In the genomic region with DNA sequence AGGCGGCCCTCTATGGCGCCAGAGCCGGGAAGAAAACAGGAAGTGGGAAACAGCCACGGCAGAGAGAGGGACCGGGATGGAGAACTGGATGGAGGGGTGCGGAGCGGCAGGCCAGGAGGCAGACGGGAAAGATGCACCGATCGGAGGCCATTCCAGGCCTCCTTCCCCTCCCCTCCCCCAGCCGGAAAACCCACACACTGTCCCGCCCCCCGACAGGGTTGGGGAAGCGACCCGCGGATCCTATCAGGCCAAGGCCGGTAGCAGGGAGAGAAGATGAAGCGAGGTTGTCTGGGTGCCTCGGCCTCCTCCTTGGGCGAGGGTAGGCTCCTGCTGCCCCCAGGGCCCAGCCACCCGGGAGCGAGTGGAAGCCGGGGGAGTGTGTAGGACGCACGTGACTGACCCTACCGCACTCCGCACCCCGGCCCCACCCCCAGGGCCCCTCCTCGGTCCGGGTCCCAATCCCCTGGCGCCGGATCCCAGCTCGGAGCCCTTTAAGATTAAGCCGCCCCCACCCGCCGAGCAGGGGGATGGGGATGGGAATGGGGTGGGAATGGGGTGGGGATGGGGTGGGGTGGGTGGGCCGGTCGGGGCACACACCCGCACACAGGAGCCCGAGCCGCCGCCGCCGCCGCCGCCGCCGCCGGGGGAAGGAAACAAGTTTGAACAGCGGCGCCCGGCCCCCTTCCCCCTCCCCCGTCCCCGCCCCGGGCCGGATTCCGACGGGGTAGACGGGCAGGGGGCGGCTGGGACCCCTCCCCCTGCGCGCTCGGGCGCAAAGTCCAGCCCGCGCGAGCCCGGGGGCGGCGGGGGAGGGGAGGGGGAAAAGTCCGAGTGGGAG, we compare ENCODE assay signal across 8 cellular contexts. TPM values are rescaled to one million over a fixed set of nuclear protein-coding genes. Genes with fewer than 3 reads are reported as not detected.
DNase-seq lines count a peak whose midpoint lies in the region; ATAC-seq, FAIRE-seq and TF ChIP-seq lines count a peak whose summit lies in the region.

No MANE protein-coding gene starts in this region.

- peak overlapping the region; percentile 81 to 98 (median 94) for H3K27ac Mint-ChIP-seq in CD8-positive, alpha-beta memory T cell
- H3K27ac Mint-ChIP-seq in H9 = peak overlapping the region; percentile 80 to 98 (median 94)

- no peak overlapping the region for H2AFZ ChIP-seq in H9 (ENCODE audit: low read length)
- no peak overlapping the region for H2AFZ ChIP-seq in endothelial cell of umbilical vein (ENCODE audit: low read depth, low read length)

- H3K56ac ChIP-seq in H9 (ENCODE audit: insufficient read length, low read depth, low read length) = no peak overlapping the region

- no peak overlapping the region for H2BK15ac ChIP-seq in H9 (ENCODE audit: low read depth, low read length)

- no peak overlapping the region for H3K4ac ChIP-seq in H9 (ENCODE audit: low read depth, low read length)

- intact Hi-C loops in endothelial cell of umbilical vein (cut with micrococcal nuclease) = loop anchor here (1.0 kb wide), 1 partner anchor 9 kb away; no protein-coding TSS in a partner anchor

- H3K36me3 Mint-ChIP-seq in CD8-positive, alpha-beta memory T cell = peaks cover 0 to 13% (median 0%) of the 10 kb centered on the region in 3 donors
- H3K36me3 Mint-ChIP-seq in H9 (ENCODE audit: insufficient read depth in 1 of 3, low read depth in 3 of 3) = peaks cover 5 to 22% (median 18%) of the 10 kb centered on the region in 3 experiments; a peak in 6 of 7 replicates

- WGBS in H9 (ENCODE audit: extremely low coverage, insufficient read length, low lambda C conversion rate) = no CpG with 5 or more reads among the region's 71 CpGs

- H3K18ac ChIP-seq in H9 (ENCODE audit: insufficient read length, low read depth, low read length) = peak overlapping the region; percentile 73

- H4K5ac ChIP-seq in H9 (ENCODE audit: insufficient read length, low read depth, low read length) = no peak overlapping the region

- no TSS peak for BruUV-seq in endothelial cell of umbilical vein (replicated peaks; lab: Mats Ljungman, UMichigan)

- H4K91ac ChIP-seq in H9 (ENCODE audit: insufficient read length, low read depth, low read length) = no peak overlapping the region

- dilution Hi-C loops in endothelial cell of umbilical vein (cut with MboI; ENCODE audit: extremely low pct_ligation_motif_present, low sequenced_read_pairs) = no loop called here

- DNase-seq in CD8-positive, alpha-beta memory T cell = peak; percentile 50 to 77 (median 61)
- DNase-seq in H9 (peak; percentile 75), NCI-H748 treated with DMSO at 0.1 percent for 48 hours (lab: John Stamatoyannopoulos, UW) (peak; percentile 58), endothelial cell of umbilical vein (ENCODE audit: low read depth, low spot score) (peak; percentile 49), mucosa of gallbladder (ENCODE audit: low spot score) (peak; percentile 41)
- DNase-seq in activated CD8-positive, alpha-beta memory T cell treated with anti-CD3 and anti-CD28 coated beads, Interleukin-2, amount 50 U/mL, for 4 hours = peak; percentile 63
- DNase-seq in stimulated activated naive CD8-positive, alpha-beta T cell treated with anti-CD3 and anti-CD28 coated beads, Interleukin-15, Interleukin-2, amounts not matched to agents 100 U/mL and 50 U/mL, for 24 hours = peak; percentile 74

- H3K79me2 ChIP-seq in H9 (ENCODE audit: insufficient read depth, low read length) (peaks cover 5% of the 10 kb centered on the region; the same call in 1 of the 2 replicates), endothelial cell of umbilical vein (ENCODE audit: control insufficient read depth, insufficient read depth, low read length) (peaks cover 53% of the 10 kb centered on the region)

- H3K4me3 Mint-ChIP-seq in CD8-positive, alpha-beta memory T cell = peak overlapping the region; percentile 83 to 97 (median 92)
- peak overlapping the region; percentile 87 to 92 for H3K4me3 Mint-ChIP-seq in H9

- FAIRE-seq in endothelial cell of umbilical vein (lab: Jason Lieb, UNC) = peak; percentile 71

- no peak overlapping the region for H4K8ac ChIP-seq in H9 (replicated peaks; ENCODE audit: insufficient read length, low read depth, low read length)

- no peak overlapping the region for H3T11ph ChIP-seq in H9 (ENCODE audit: low read length)

- H3K79me1 ChIP-seq in H9 (ENCODE audit: insufficient read depth, low read depth, low read length, poor library complexity, severe bottlenecking) = no peaks in the 10 kb centered on the region

- H2BK5ac ChIP-seq in H9 (ENCODE audit: insufficient read length, low read length) = no peak overlapping the region

- no peaks in the 10 kb centered on the region for H3K9me1 ChIP-seq in endothelial cell of umbilical vein (replicated peaks; ENCODE audit: control insufficient read depth, extremely low read depth, insufficient read depth, low read length)

- ATAC-seq in stimulated activated naive CD8-positive, alpha-beta T cell treated with anti-CD3 and anti-CD28 coated beads, Interleukin-15, Interleukin-2, amounts not matched to agents 100 U/mL and 50 U/mL, for 24 hours = peak; percentile 9
- ATAC-seq in GM21619 (IDR thresholded peaks at IDR 0.05; ENCODE audit: unreplicated experiment) = no peak

- peaks cover 14% of the 10 kb centered on the region for H3K23me2 ChIP-seq in H9 (ENCODE audit: insufficient read length, low read depth, low read length, poor library complexity, severe bottlenecking)

- peaks cover 0 to 1% (median 0%) of the 10 kb centered on the region in 5 donors for H3K9me3 Mint-ChIP-seq in CD8-positive, alpha-beta memory T cell
- no peaks in the 10 kb centered on the region for H3K9me3 Mint-ChIP-seq in H9

- H3K4me3 ChIP-seq in CD8-positive, alpha-beta memory T cell (ENCODE audit: low read length) = peak overlapping the region; percentile 90
- peak overlapping the region; percentile 63 to 98 (median 94) for H3K4me3 ChIP-seq in endothelial cell of umbilical vein (replicated peaks in 1 of 3; ENCODE audit: insufficient read depth in 1 of 3, low read depth in 1 of 3, low read length in 3 of 3)

- no peaks in the 10 kb centered on the region for H3K36me3 ChIP-seq in CD8-positive, alpha-beta memory T cell (ENCODE audit: insufficient read depth, low read length)
- H3K36me3 ChIP-seq in endothelial cell of umbilical vein (ENCODE audit: control insufficient read depth in 2 of 2, extremely low read depth in 1 of 2, insufficient read depth in 2 of 2, low read length in 2 of 2) = peaks cover 7 to 19% of the 10 kb centered on the region in 2 experiments

- no peak for TF ChIP-seq CTCF in H9 (conservative IDR thresholded peaks at IDR 0.05)
- TF ChIP-seq CTCF in endothelial cell of umbilical vein (IDR thresholded peaks at IDR 0.05; ENCODE audit: extremely low read depth in 1 of 2, insufficient read depth in 1 of 2, low read depth in 1 of 2, low read length in 2 of 2) = no peak

- H2AK5ac ChIP-seq in H9 (ENCODE audit: insufficient read length, low read length) = no peak overlapping the region

- no peaks in the 10 kb centered on the region for H3K27me3 ChIP-seq in CD8-positive, alpha-beta memory T cell (ENCODE audit: insufficient read depth, low read length, poor library complexity, severe bottlenecking)
- H3K27me3 ChIP-seq in H9 (ENCODE audit: insufficient read depth, low read length) = no peaks in the 10 kb centered on the region
- no peaks in the 10 kb centered on the region for H3K27me3 ChIP-seq in endothelial cell of umbilical vein (ENCODE audit: control insufficient read depth in 2 of 2, insufficient read depth in 2 of 2, low read length in 2 of 2)

- TF ChIP-seq POLR2A in endothelial cell of umbilical vein (IDR thresholded peaks at IDR 0.05; ENCODE audit: low read depth, low read length) = peak; percentile 82

- no peaks in the 10 kb centered on the region for H3K9me3 ChIP-seq in CD8-positive, alpha-beta memory T cell (ENCODE audit: low read length)
- H3K9me3 ChIP-seq in H9 (ENCODE audit: control insufficient read depth, low read depth, low read length) (no peaks in the 10 kb centered on the region), endothelial cell of umbilical vein (replicated peaks; ENCODE audit: control insufficient read depth, insufficient read depth, low read length) (no peaks in the 10 kb centered on the region)

- H2BK12ac ChIP-seq in H9 (ENCODE audit: insufficient read length, low read depth, low read length) = no peak overlapping the region

- H2BK20ac ChIP-seq in H9 (ENCODE audit: low read depth, low read length, poor library complexity, severe bottlenecking) = no peak overlapping the region

- no peaks in the 10 kb centered on the region for H4K20me1 ChIP-seq in H9 (ENCODE audit: control insufficient read depth, insufficient read depth, insufficient read length)
- H4K20me1 ChIP-seq in endothelial cell of umbilical vein (replicated peaks; ENCODE audit: control insufficient read depth, extremely low read depth, insufficient read depth, low read length) = no peaks in the 10 kb centered on the region

- H3K27me3 Mint-ChIP-seq in CD8-positive, alpha-beta memory T cell = peaks cover 0 to 9% of the 10 kb centered on the region in 2 donors
- peaks cover 19% of the 10 kb centered on the region for H3K27me3 Mint-ChIP-seq in H9 (ENCODE audit: low read depth)

- H3K27ac ChIP-seq in CD8-positive, alpha-beta memory T cell (ENCODE audit: low read depth, low read length) = peak overlapping the region; percentile 96
- H3K27ac ChIP-seq in H9 (ENCODE audit: insufficient read length, low read depth, low read length) (no peak overlapping the region), endothelial cell of umbilical vein (ENCODE audit: insufficient read depth, low read depth, low read length) (peak overlapping the region; percentile 64)

- H3K9ac ChIP-seq in H9 (ENCODE audit: extremely low read depth, insufficient read length, low read length) (no peak overlapping the region), endothelial cell of umbilical vein (replicated peaks; ENCODE audit: extremely low read depth, insufficient read depth, low read length) (peak overlapping the region; percentile 60)

- POLR2A ChIA-PET in CD8-positive, alpha-beta memory T cell (lab: Charles Lee) = interaction anchor here (1.0 kb wide), 1 partner anchor 11 kb away, joined by 5 read pairs; a partner anchor contains a TSS
- POLR2A ChIA-PET in endothelial cell of umbilical vein (lab: Charles Lee) = no interaction called here

- H3K14ac ChIP-seq in H9 (ENCODE audit: insufficient read depth, low read length) = peak overlapping the region; percentile 84; the same call in 1 of the 2 replicates

- CTCF ChIA-PET in CD8-positive, alpha-beta memory T cell (lab: Charles Lee) = interaction anchor here (1.0 kb wide), 1 partner anchor 9 kb away, joined by 3 read pairs; no protein-coding TSS in a partner anchor
- CTCF ChIA-PET in endothelial cell of umbilical vein (lab: Charles Lee) = interaction anchor here (11.8 kb wide), 1 partner anchor 26 kb away, joined by 365 read pairs; no protein-coding TSS in a partner anchor

- H3K23ac ChIP-seq in H9 (ENCODE audit: insufficient read length, low read depth, low read length) = no peak overlapping the region

- peaks cover 24 to 41% (median 27%) of the 10 kb centered on the region in 3 donors for H3K4me1 Mint-ChIP-seq in CD8-positive, alpha-beta memory T cell
- peaks cover 22 to 40% of the 10 kb centered on the region in 2 experiments for H3K4me1 Mint-ChIP-seq in H9

- H2BK120ac ChIP-seq in H9 (ENCODE audit: low read depth, low read length, poor library complexity, severe bottlenecking) = no peak overlapping the region

- H3K4me1 ChIP-seq in CD8-positive, alpha-beta memory T cell (ENCODE audit: insufficient read depth, low read length) = peaks cover 36% of the 10 kb centered on the region
- H3K4me1 ChIP-seq in H9 (ENCODE audit: insufficient read depth, low read length) (peaks cover 6% of the 10 kb centered on the region; the same call in 1 of the 2 replicates), endothelial cell of umbilical vein (ENCODE audit: control insufficient read depth, extremely low read depth, insufficient read depth, low read length) (peaks cover 34% of the 10 kb centered on the region)

- peak overlapping the region; percentile 54 for H3K4me2 ChIP-seq in H9 (ENCODE audit: insufficient read depth, insufficient read length, low read length)
- H3K4me2 ChIP-seq in endothelial cell of umbilical vein (ENCODE audit: insufficient read depth, low read length) = peak overlapping the region; percentile 57

RNA-seq across cellular contexts. Expression of a gene that starts 1.5 kb away (rescaled TPM):
- 10 to 100 TPM; 58.7 to 64.7 TPM for total RNA-seq in CD8-positive, alpha-beta memory T cell
- 5.1 TPM for polyA plus RNA-seq in CD8-positive, alpha-beta memory T cell
- total RNA-seq in H9 (2021) (120 and 126 TPM in 2 replicates), endothelial cell of umbilical vein (117 and 130 TPM in 2 replicates), mucosa of gallbladder (68.3 TPM)
- 102 and 125 TPM in 2 replicates for polyA plus RNA-seq in endothelial cell of umbilical vein
- 43.3 and 54.3 TPM in 2 replicates for polyA plus RNA-seq in endothelial cell of umbilical vein (2011; cell fraction: cytosol; rRNA removed)
- polyA plus RNA-seq in endothelial cell of umbilical vein (2011; cell fraction: nucleus; rRNA removed) = 130 and 152 TPM in 2 replicates
- polyA plus RNA-seq in endothelial cell of umbilical vein (2012) = 40.7 and 61.9 TPM in 2 replicates
- polyA minus RNA-seq in endothelial cell of umbilical vein = 76.4 and 95.4 TPM in 2 replicates
- polyA minus RNA-seq in endothelial cell of umbilical vein (2011; cell fraction: cytosol; rRNA and poly(A)+ RNA removed) = 26.5 TPM
- polyA minus RNA-seq in endothelial cell of umbilical vein (2011; cell fraction: nucleus; rRNA and poly(A)+ RNA removed) = 38.5 and 45.5 TPM in 2 replicates

RNA-seq across cellular contexts. Expression of a gene that starts 11.1 kb away (rescaled TPM):
- total RNA-seq in CD8-positive, alpha-beta memory T cell = 10 to 100 TPM; 52.9 to 53.5 TPM
- polyA plus RNA-seq in CD8-positive, alpha-beta memory T cell = 23.8 TPM
- total RNA-seq in H9 (2021) (52.4 and 53.7 TPM in 2 replicates), endothelial cell of umbilical vein (48.3 and 49.5 TPM in 2 replicates), mucosa of gallbladder (49.8 TPM)
- polyA plus RNA-seq in endothelial cell of umbilical vein = 73.7 and 74.7 TPM in 2 replicates
- polyA plus RNA-seq in endothelial cell of umbilical vein (2011; cell fraction: cytosol; rRNA removed) = 43.0 and 46.7 TPM in 2 replicates
- 38.6 and 45.0 TPM in 2 replicates for polyA plus RNA-seq in endothelial cell of umbilical vein (2011; cell fraction: nucleus; rRNA removed)
- polyA plus RNA-seq in endothelial cell of umbilical vein (2012) = 51.1 and 56.5 TPM in 2 replicates
- 42.6 and 53.2 TPM in 2 replicates for polyA minus RNA-seq in endothelial cell of umbilical vein
- polyA minus RNA-seq in endothelial cell of umbilical vein (2011; cell fraction: cytosol; rRNA and poly(A)+ RNA removed) = 12.4 TPM
- polyA minus RNA-seq in endothelial cell of umbilical vein (2011; cell fraction: nucleus; rRNA and poly(A)+ RNA removed) = 10.8 and 11.8 TPM in 2 replicates

RNA-seq across cellular contexts. Expression of a gene that starts 15.6 kb away (rescaled TPM):
- 10 to 100 TPM; 53.9 to 60.4 TPM for total RNA-seq in CD8-positive, alpha-beta memory T cell
- polyA plus RNA-seq in CD8-positive, alpha-beta memory T cell = 2.7 TPM
- 54.0 and 56.0 TPM in 2 replicates for total RNA-seq in H9 (2021)
- total RNA-seq in endothelial cell of umbilical vein = 86.0 and 86.3 TPM in 2 replicates
- polyA plus RNA-seq in endothelial cell of umbilical vein = 18.4 and 23.5 TPM in 2 replicates
- 15.8 and 26.9 TPM in 2 replicates for polyA plus RNA-seq in endothelial cell of umbilical vein (2011; cell fraction: cytosol; rRNA removed)
- polyA plus RNA-seq in endothelial cell of umbilical vein (2011; cell fraction: nucleus; rRNA removed) = 59.1 and 69.4 TPM in 2 replicates
- 28.9 and 43.8 TPM in 2 replicates for polyA plus RNA-seq in endothelial cell of umbilical vein (2012)
- 9.1 and 9.7 TPM in 2 replicates for polyA minus RNA-seq in endothelial cell of umbilical vein
- 11.2 TPM for polyA minus RNA-seq in endothelial cell of umbilical vein (2011; cell fraction: cytosol; rRNA and poly(A)+ RNA removed)
- polyA minus RNA-seq in endothelial cell of umbilical vein (2011; cell fraction: nucleus; rRNA and poly(A)+ RNA removed) = 15.3 and 26.1 TPM in 2 replicates
- 93.4 TPM for total RNA-seq in mucosa of gallbladder

RNA-seq across cellular contexts. Expression of a gene that starts 33.4 kb away (rescaled TPM):
- 10 to 100 TPM; 18.4 to 20.5 TPM for total RNA-seq in CD8-positive, alpha-beta memory T cell
- 9.0 TPM for polyA plus RNA-seq in CD8-positive, alpha-beta memory T cell
- 20.5 and 23.4 TPM in 2 replicates for total RNA-seq in H9 (2021)
- total RNA-seq in endothelial cell of umbilical vein = 13.3 and 13.4 TPM in 2 replicates
- polyA plus RNA-seq in endothelial cell of umbilical vein = 6.5 and 8.0 TPM in 2 replicates
- polyA plus RNA-seq in endothelial cell of umbilical vein (2011; cell fraction: cytosol; rRNA removed) = 3.5 and 3.7 TPM in 2 replicates
- 4.0 and 4.5 TPM in 2 replicates for polyA plus RNA-seq in endothelial cell of umbilical vein (2011; cell fraction: nucleus; rRNA removed)
- 8.1 and 8.7 TPM in 2 replicates for polyA plus RNA-seq in endothelial cell of umbilical vein (2012)
- polyA minus RNA-seq in endothelial cell of umbilical vein = 10.5 and 13.9 TPM in 2 replicates
- polyA minus RNA-seq in endothelial cell of umbilical vein (2011; cell fraction: cytosol; rRNA and poly(A)+ RNA removed) = 3.8 TPM
- 6.1 and 6.9 TPM in 2 replicates for polyA minus RNA-seq in endothelial cell of umbilical vein (2011; cell fraction: nucleus; rRNA and poly(A)+ RNA removed)
- 12.1 TPM for total RNA-seq in mucosa of gallbladder

RNA-seq across cellular contexts. Expression of a gene that starts 36.0 kb away (rescaled TPM):
- 10 to 100 TPM; 30.0 to 32.7 TPM for total RNA-seq in CD8-positive, alpha-beta memory T cell
- 163 TPM for polyA plus RNA-seq in CD8-positive, alpha-beta memory T cell
- 32.3 and 33.2 TPM in 2 replicates for total RNA-seq in H9 (2021)
- 19.3 and 19.5 TPM in 2 replicates for total RNA-seq in endothelial cell of umbilical vein
- 34.8 and 38.5 TPM in 2 replicates for polyA plus RNA-seq in endothelial cell of umbilical vein
- 18.5 and 24.2 TPM in 2 replicates for polyA plus RNA-seq in endothelial cell of umbilical vein (2011; cell fraction: cytosol; rRNA removed)
- 12.7 and 16.1 TPM in 2 replicates for polyA plus RNA-seq in endothelial cell of umbilical vein (2011; cell fraction: nucleus; rRNA removed)
- 14.2 and 19.6 TPM in 2 replicates for polyA plus RNA-seq in endothelial cell of umbilical vein (2012)
- polyA minus RNA-seq in endothelial cell of umbilical vein = 12.6 and 12.8 TPM in 2 replicates
- polyA minus RNA-seq in endothelial cell of umbilical vein (2011; cell fraction: cytosol; rRNA and poly(A)+ RNA removed) = 5.8 TPM
- 3.5 and 6.1 TPM in 2 replicates for polyA minus RNA-seq in endothelial cell of umbilical vein (2011; cell fraction: nucleus; rRNA and poly(A)+ RNA removed)
- 35.0 TPM for total RNA-seq in mucosa of gallbladder
